8 cellular contexts compared by ENCODE assay signal in genomic region chr22:22508274-22509176, GRCh38. TPM values are rescaled to one million over a fixed set of nuclear protein-coding genes. Genes with fewer than 3 reads are reported as not detected.
DNase-seq lines count a peak whose midpoint lies in the region; ATAC-seq lines count a peak whose summit lies in the region.

Gene ZNF280B (minus strand): TSS chr22:22508742. CDS start chr22:22489398, 19,344 bp downstream.

- H2AFZ ChIP-seq in mesenchymal stem cell (ENCODE audit: low read depth, low read length), result peak within 1 kb of the TSS; percentile 98

- H3K4me2 ChIP-seq in mesenchymal stem cell (ENCODE audit: low read length, poor library complexity, severe bottlenecking), result peak within 1 kb of the TSS; percentile 71

- H3K4me1 ChIP-seq in mesenchymal stem cell (ENCODE audit: control insufficient read depth, insufficient read depth, low read depth, low read length), result peaks cover 2% of the 10 kb centered on the region

- peak within 1 kb of the TSS; percentile 94 for H4K8ac ChIP-seq in mesenchymal stem cell (ENCODE audit: low read length)

- 3% methylated on average over 61 of the region's 72 CpGs for WGBS in mesenchymal stem cell

- H2BK5ac ChIP-seq in mesenchymal stem cell (ENCODE audit: low read depth, low read length, poor library complexity, severe bottlenecking), result no peak within 1 kb of the TSS

- no peak within 1 kb of the TSS for H3K23ac ChIP-seq in mesenchymal stem cell (ENCODE audit: low read length in 2 of 2)

- peak within 1 kb of the TSS; percentile 49 for H2BK15ac ChIP-seq in mesenchymal stem cell (ENCODE audit: low read depth, poor library complexity, severe bottlenecking)

- H3K9ac ChIP-seq in mesenchymal stem cell (ENCODE audit: low read length), result peak within 1 kb of the TSS; percentile 79

- H3K18ac ChIP-seq in mesenchymal stem cell (ENCODE audit: low read depth in 1 of 2, low read length in 2 of 2), result peak within 1 kb of the TSS; percentile 52 to 88

- peak within 1 kb of the TSS in 1 of 2 experiments; percentile 32 for H3K4ac ChIP-seq in mesenchymal stem cell (ENCODE audit: low read depth in 1 of 2, low read length in 2 of 2)

- peaks cover 0 to 17% of the 10 kb centered on the region in 2 experiments for H3K27me3 ChIP-seq in mesenchymal stem cell (ENCODE audit: control insufficient read depth in 1 of 2, insufficient read depth in 1 of 2, low read length in 2 of 2)

- peaks cover 38% of the 10 kb centered on the region for H3K9me3 ChIP-seq in mesenchymal stem cell (ENCODE audit: control insufficient read depth, low read length)

- peak within 1 kb of the TSS; percentile 72 to 80 for H3K4me3 ChIP-seq in mesenchymal stem cell (ENCODE audit: insufficient read depth in 1 of 2, low read depth in 1 of 2, low read length in 2 of 2)

- H2BK12ac ChIP-seq in mesenchymal stem cell (ENCODE audit: low read length in 2 of 2), result peak within 1 kb of the TSS in 1 of 2 experiments; percentile 63

- no peak within 1 kb of the TSS for H2BK120ac ChIP-seq in mesenchymal stem cell (ENCODE audit: low read depth, low read length)

- H2AK5ac ChIP-seq in mesenchymal stem cell (ENCODE audit: low read length, severe bottlenecking), result no peak within 1 kb of the TSS

- DNase-seq in A172 (ENCODE audit: low spot score) (peak; percentile 55), NCI-H446 (lab: John Stamatoyannopoulos, UW) (peak; percentile 71 to 95), mesenchymal stem cell (peak; percentile 87)
- peak; percentile 74 to 75 for DNase-seq in activated CD4-positive, alpha-beta T cell treated with anti-CD3 and anti-CD28 coated beads, Interleukin-2, amount 50 U/mL, for 4 hours
- peak; percentile 59 for DNase-seq in effector CD4-positive, alpha-beta T cell
- peak; percentile 69 for DNase-seq in stimulated activated CD8-positive, alpha-beta memory T cell treated with anti-CD3 and anti-CD28 coated beads, Interleukin-12 subunit alpha, Interleukin-12 subunit beta, amount 100 ng/mL, for 4 hours (ENCODE audit: low read depth)

- no peak within 1 kb of the TSS for H3K27ac ChIP-seq in mesenchymal stem cell (ENCODE audit: low read length, poor library complexity, severe bottlenecking)

- peaks cover 1% of the 10 kb centered on the region for H3K79me1 ChIP-seq in mesenchymal stem cell (replicated peaks; ENCODE audit: low read length, poor library complexity, severe bottlenecking)

- H4K91ac ChIP-seq in mesenchymal stem cell (ENCODE audit: low read length), result peak within 1 kb of the TSS; percentile 81

- ATAC-seq in GM18517 (IDR thresholded peaks at IDR 0.05; ENCODE audit: unreplicated experiment) (peak; percentile 55), HG03095 (IDR thresholded peaks at IDR 0.05; ENCODE audit: unreplicated experiment) (peak; percentile 88)

- no peaks in the 10 kb centered on the region for H3K36me3 ChIP-seq in mesenchymal stem cell (ENCODE audit: control insufficient read depth in 1 of 2, insufficient read depth in 2 of 2, low read depth in 1 of 2, low read length in 2 of 2)

- peak within 1 kb of the TSS in 1 of 2 experiments; percentile 96 for H3K14ac ChIP-seq in mesenchymal stem cell (ENCODE audit: low read length in 2 of 2)

RNA-seq across cellular contexts. Expression of gene ZNF280B, which starts in this region (rescaled TPM):
- 3.0 TPM in 2 replicates for total RNA-seq in A172 (2014; rRNA removed; shearing (Covaris generic))
- polyA plus RNA-seq in mesenchymal stem cell (2013, experiment 1 of 2), result 2.0 TPM
- polyA plus RNA-seq in mesenchymal stem cell (2013, experiment 2 of 2), result 2.1 TPM
